8 cellular contexts compared by ENCODE assay signal in the genomic region with DNA sequence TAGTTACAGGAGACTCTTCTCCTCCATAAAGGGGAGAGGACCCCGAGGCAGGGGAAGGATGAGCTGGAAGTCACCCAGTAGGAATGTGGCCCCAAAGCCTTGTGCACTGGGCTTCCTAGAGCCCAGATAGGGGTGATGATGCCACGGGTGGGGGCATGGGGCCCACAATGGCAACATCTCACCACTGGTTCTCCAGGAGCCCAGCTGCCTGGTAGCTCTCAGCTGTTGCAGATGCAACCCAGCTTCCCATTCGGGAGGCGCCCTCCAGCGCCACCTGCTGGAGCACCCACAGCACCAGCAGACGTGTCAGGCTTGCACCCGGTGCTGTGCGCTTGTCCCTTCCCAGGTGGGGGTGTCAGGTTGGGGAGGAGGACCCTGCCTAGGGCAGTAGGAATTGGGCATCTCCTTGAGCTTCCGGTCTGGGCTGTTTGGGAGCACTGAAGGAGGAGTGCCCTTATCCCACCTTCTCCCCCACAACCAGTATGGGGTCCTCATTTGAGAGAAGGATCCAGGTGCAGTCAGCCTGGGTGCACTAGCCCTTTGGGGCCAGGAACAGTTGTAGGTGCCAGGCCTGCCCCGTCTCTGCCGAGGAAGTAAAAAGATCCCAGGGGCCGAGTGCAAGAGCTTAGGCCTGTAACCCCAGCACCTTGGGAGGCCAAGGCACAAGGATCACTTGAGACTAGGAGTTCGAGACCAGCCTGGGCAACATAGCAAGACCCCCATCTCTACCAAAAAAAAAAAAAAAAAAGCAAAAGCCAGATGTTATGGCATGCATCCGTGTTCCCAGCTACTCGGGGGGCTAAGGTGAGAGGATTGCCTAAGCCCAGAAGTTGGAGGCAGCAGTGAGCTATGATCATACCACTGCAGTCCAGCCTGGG. TPM values are rescaled to one million over a fixed set of nuclear protein-coding genes. Genes with fewer than 3 reads are reported as not detected.
DNase-seq lines count a peak whose midpoint lies in the region; ATAC-seq and TF ChIP-seq lines count a peak whose summit lies in the region.

No MANE protein-coding gene starts in this region.

- peak; percentile 85 to 97 (median 90) for ATAC-seq in natural killer cell
- peak; percentile 87 to 88 for ATAC-seq in stimulated activated naive B cell treated with anti-CD40 and anti-IgM and Interleukin-4, amounts not matched to agents 10 μg/mL and 1 μg/mL and 100 μg/mL, for 72 hours (replicated peaks)

- DNase-seq in C1 segment of cervical spinal cord (lab: John Stamatoyannopoulos, UW) (peak in 11 of 14 donors; percentile 7 to 71 (median 23)), HCEC 1CT (peak; percentile 62), OCI-M1 (lab: John Stamatoyannopoulos, UW) (peak; percentile 87), activated T-cell treated with anti-CD3 and anti-CD28 coated beads for 4 hours (peak; percentile 71), esophagus muscularis mucosa (ENCODE audit: extremely low spot score) (no peak), natural killer cell (peak; percentile 75), DMS79 (lab: John Stamatoyannopoulos, UW) (no peak)
- DNase-seq in stimulated activated naive B cell treated with anti-CD40 and anti-IgM and Interleukin-4, amounts not matched to agents 10 μg/mL and 1 μg/mL and 100 μg/mL, for 72 hours = peak; percentile 50

- no peak for TF ChIP-seq EP300 in esophagus muscularis mucosa (IDR thresholded peaks at IDR 0.05)

- peak overlapping the region in 3 of 4 donors; percentile 14 to 60 (median 40) for H3K27ac ChIP-seq in esophagus muscularis mucosa (replicated peaks in 1 of 4)

- H3K4me3 Mint-ChIP-seq in natural killer cell = no peak overlapping the region
- H3K4me3 Mint-ChIP-seq in stimulated activated naive B cell treated with anti-CD40 and anti-IgM and Interleukin-4, amounts not matched to agents 10 μg/mL and 1 μg/mL and 100 μg/mL, for 72 hours = no peak overlapping the region

- no peaks in the 10 kb centered on the region for H3K9me3 ChIP-seq in esophagus muscularis mucosa

- H3K27me3 ChIP-seq in esophagus muscularis mucosa = no peaks in the 10 kb centered on the region

- no peaks in the 10 kb centered on the region for H3K27me3 Mint-ChIP-seq in natural killer cell (ENCODE audit: low read depth in 2 of 2)
- H3K27me3 Mint-ChIP-seq in stimulated activated naive B cell treated with anti-CD40 and anti-IgM and Interleukin-4, amounts not matched to agents 10 μg/mL and 1 μg/mL and 100 μg/mL, for 72 hours = no peaks in the 10 kb centered on the region

- TF ChIP-seq CTCF in esophagus muscularis mucosa (IDR thresholded peaks at IDR 0.05) (peak in 2 of 3 experiments; percentile 79), natural killer cell (IDR thresholded peaks at IDR 0.05) (peak; percentile 84)

- peaks cover 0 to 6% of the 10 kb centered on the region in 2 donors for H3K4me1 Mint-ChIP-seq in natural killer cell
- H3K4me1 Mint-ChIP-seq in stimulated activated naive B cell treated with anti-CD40 and anti-IgM and Interleukin-4, amounts not matched to agents 10 μg/mL and 1 μg/mL and 100 μg/mL, for 72 hours = peaks cover 4 to 5% of the 10 kb centered on the region in 2 donors

- intact Hi-C loops in esophagus muscularis mucosa (cut with DNase I) = loop anchor here (2.0 kb wide), 1 partner anchor 148 kb away; no protein-coding TSS in a partner anchor
- intact Hi-C loops in natural killer cell (cut with micrococcal nuclease) = loop anchor here (1.0 to 2.0 kb wide), 2 partner anchors 147 to 156 kb away; no protein-coding TSS in a partner anchor

- H3K27ac Mint-ChIP-seq in natural killer cell = peak overlapping the region; percentile 36 to 75
- H3K27ac Mint-ChIP-seq in stimulated activated naive B cell treated with anti-CD40 and anti-IgM and Interleukin-4, amounts not matched to agents 10 μg/mL and 1 μg/mL and 100 μg/mL, for 72 hours = peak overlapping the region; percentile 83

- no peak overlapping the region for H3K4me3 ChIP-seq in esophagus muscularis mucosa

- no peaks in the 10 kb centered on the region for H3K9me3 Mint-ChIP-seq in natural killer cell
- H3K9me3 Mint-ChIP-seq in stimulated activated naive B cell treated with anti-CD40 and anti-IgM and Interleukin-4, amounts not matched to agents 10 μg/mL and 1 μg/mL and 100 μg/mL, for 72 hours = no peaks in the 10 kb centered on the region

- H3K36me3 ChIP-seq in esophagus muscularis mucosa = peaks cover 34 to 50% (median 47%) of the 10 kb centered on the region in 4 donors

- TF ChIP-seq POLR2A in esophagus muscularis mucosa (IDR thresholded peaks at IDR 0.05; ENCODE audit: low read depth) = no peak

- peaks cover 0 to 42% (median 24%) of the 10 kb centered on the region in 4 donors for H3K4me1 ChIP-seq in esophagus muscularis mucosa

- WGBS in esophagus muscularis mucosa = 44% methylated on average over 3 of the region's 15 CpGs

- H3K36me3 Mint-ChIP-seq in natural killer cell = no peaks in the 10 kb centered on the region
- H3K36me3 Mint-ChIP-seq in stimulated activated naive B cell treated with anti-CD40 and anti-IgM and Interleukin-4, amounts not matched to agents 10 μg/mL and 1 μg/mL and 100 μg/mL, for 72 hours = peaks cover 44 to 51% of the 10 kb centered on the region in 2 donors

RNA-seq across cellular contexts. Expression of a gene that starts 14.4 kb away (rescaled TPM):
- total RNA-seq in esophagus muscularis mucosa (100 to 1,000 TPM; 105 to 178 (median 141) TPM), natural killer cell (10 to 100 TPM; 42.3 to 66.9 (median 53.0) TPM)

RNA-seq across cellular contexts. Expression of a gene that starts 28.4 kb away (rescaled TPM):
- total RNA-seq in esophagus muscularis mucosa = 100 to 1,000 TPM; 101 to 156 (median 123) TPM
- 100 to 1,000 TPM; 154 to 168 (median 163) TPM for total RNA-seq in natural killer cell

RNA-seq across cellular contexts. Expression of a gene that starts 32.7 kb away (rescaled TPM):
- total RNA-seq in esophagus muscularis mucosa (10 to 100 TPM; 20.9 to 26.9 (median 26.5) TPM), natural killer cell (10 to 100 TPM in 2 of 3 donors, 1 to 10 TPM in 1; 8.9 to 16.2 (median 13.4) TPM)

RNA-seq across cellular contexts. Expression of a gene that starts 36.7 kb away (rescaled TPM):
- total RNA-seq in esophagus muscularis mucosa (10 to 100 TPM in 1 of 4 donors, 1 to 10 TPM in 3; 3.6 to 11.2 (median 6.7) TPM), natural killer cell (1 to 10 TPM in 1 of 3 donors, under 1 TPM in 2; 0.70 to 1.4 (median 0.91) TPM)

RNA-seq across cellular contexts. Expression of a gene that starts 42.3 kb away (rescaled TPM):
- 100 to 1,000 TPM; 120 to 284 (median 158) TPM for total RNA-seq in esophagus muscularis mucosa
- total RNA-seq in natural killer cell = 100 to 1,000 TPM; 234 to 265 (median 252) TPM

Comparison
In these comparisons a context has a peak if more than half of its experiments do, and no peak if none do; other contexts are left out.
1. DNase-seq: peak in C1 segment of cervical spinal cord (11 of 14), HCEC 1CT (single experiment), OCI-M1 (single experiment), activated T-cell treated with anti-CD3 and anti-CD28 coated beads for 4 hours (single experiment), natural killer cell (single experiment) and stimulated activated naive B cell treated with anti-CD40 and anti-IgM and Interleukin-4, amounts not matched to agents 10 μg/mL and 1 μg/mL and 100 μg/mL, for 72 hours (single experiment); none in esophagus muscularis mucosa (single experiment) and DMS79 (single experiment).